ENCODE assay signal across 9 cellular contexts in genomic region chr20:57596998-57597939, GRCh38. TPM values are rescaled to one million over a fixed set of nuclear protein-coding genes. Genes with fewer than 3 reads are reported as not detected.
DNase-seq lines count a peak whose midpoint lies in the region; ATAC-seq and TF ChIP-seq lines count a peak whose summit lies in the region.
"Had no signal": no experiment of that assay in that cellular context is flagged by ENCODE, and none has a peak within 500 bp of the region (broad histone marks: within the 10 kb centered on the region; RNA-seq: fewer than 3 reads in every experiment).

No MANE protein-coding gene starts in this region.

- BruUV-seq in Panc1 (replicated peaks; lab: Mats Ljungman, UMichigan) = no TSS peak

- peak; percentile 93 for TF ChIP-seq CTCF in GM10248 (IDR thresholded peaks at IDR 0.05; ENCODE audit: control extremely low read depth, extremely low read depth, low read depth, missing control alignments)
- TF ChIP-seq CTCF in Panc1 (IDR thresholded peaks at IDR 0.05) = peak; percentile 97
- TF ChIP-seq CTCF in fibroblast of the aortic adventitia (IDR thresholded peaks at IDR 0.05; ENCODE audit: insufficient read depth, low read length) = peak; percentile 72
- peak; percentile 68 to 97 (median 88) for TF ChIP-seq CTCF in thyroid gland (IDR thresholded peaks at IDR 0.05)

- H3K4me1 ChIP-seq in Panc1 (ENCODE audit: control insufficient read depth, insufficient read depth, low read length) (no peaks in the 10 kb centered on the region; the same call in 1 of the 2 replicates), thyroid gland (peaks cover 2 to 7% of the 10 kb centered on the region in 2 donors)

- no peaks in the 10 kb centered on the region for H3K9me3 ChIP-seq in Panc1 (ENCODE audit: control insufficient read depth, insufficient read depth, low read depth, low read length)
- H3K9me3 ChIP-seq in thyroid gland = no peaks in the 10 kb centered on the region

- H3K36me3 ChIP-seq in Panc1 (ENCODE audit: control insufficient read depth, insufficient read depth, low read length) (no peaks in the 10 kb centered on the region), thyroid gland (no peaks in the 10 kb centered on the region)

- H3K27me3 ChIP-seq in Panc1 (ENCODE audit: control insufficient read depth, insufficient read depth, low read length) (no peaks in the 10 kb centered on the region), thyroid gland (no peaks in the 10 kb centered on the region)

- intact Hi-C loops in Panc1 (cut with micrococcal nuclease; ENCODE audit: unreplicated experiment) (loop anchor here (1.0 kb wide), 1 partner anchor 613 kb away; no protein-coding TSS in a partner anchor), thyroid gland (cut with DNase I) (loop anchor here (5.0 to 10.0 kb wide), 2 partner anchors 212 to 615 kb away; no protein-coding TSS in a partner anchor)

- CTCF ChIA-PET in GM10248 (lab: Yijun Ruan, JAX) = interaction anchor here (0.7 to 10.8 kb wide), 23 partner anchors 9 to 894 kb away, joined by 3 to 87 read pairs (median 5); no protein-coding TSS in a partner anchor
- CTCF ChIA-PET in Panc1 (lab: Charles Lee) = interaction anchor here (1.5 kb wide), 1 partner anchor 99 kb away, joined by 6 read pairs; no protein-coding TSS in a partner anchor

- H3K4me3 ChIP-seq in Panc1 (ENCODE audit: low read depth in 2 of 2, low read length in 2 of 2) (peak overlapping the region in 1 of 2 experiments; percentile 36; a peak in 3 of 4 replicates), fibroblast of the aortic adventitia (ENCODE audit: low read depth, low read length) (no peak overlapping the region), thyroid gland (replicated peaks in 1 of 3) (no peak overlapping the region)

- no peak for TF ChIP-seq POLR2A in thyroid gland (IDR thresholded peaks at IDR 0.05)

- 37 to 63% methylated on average over 12 to 23 of the region's 39 CpGs for WGBS in thyroid gland, 2 donors

- H3K27ac ChIP-seq in Panc1 (ENCODE audit: low read length) (no peak overlapping the region), thyroid gland (no peak overlapping the region)

- peak; percentile 65 for ATAC-seq in HG03097 (IDR thresholded peaks at IDR 0.05; ENCODE audit: low FRiP score, unreplicated experiment)
- ATAC-seq in Panc1 = peak; percentile 87
- ATAC-seq in GM18517 (IDR thresholded peaks at IDR 0.05; ENCODE audit: unreplicated experiment) = no peak

- POLR2A ChIA-PET in GM10248 (lab: Yijun Ruan, JAX) (no interaction called here), Panc1 (lab: Charles Lee) (no interaction called here)

- in situ Hi-C loops in Panc1 (cut with HindIII; ENCODE audit: low pct_unique_long_range_greater_than_20kb, low sequenced_read_pairs) = no loop called here

- DNase-seq in GM10248 (ENCODE audit: extremely low spot score) (peak; percentile 90), Panc1 (ENCODE audit: low read depth, low spot score) (no peak), fibroblast of the aortic adventitia (ENCODE audit: low read depth) (peak; percentile 30), nucleus accumbens (lab: John Stamatoyannopoulos, UW) (peak in 40 of 56 donors; percentile 7 to 79 (median 36)), thyroid gland (peak; percentile 63 to 68)
- peak; percentile 56 to 63 for DNase-seq in activated T-helper 1 cell treated with anti-CD3 and anti-CD28 coated beads, Interleukin-2, amount 50 U/mL, for 16 hours (ENCODE audit: low read depth in 1 of 2, low spot score in 1 of 2)

RNA-seq across cellular contexts. Expression of gene ZBP1, which starts 23.0 kb away (rescaled TPM):
- total RNA-seq in Panc1 (2021; ENCODE audit: unreplicated experiment) = not detected
- not detected for polyA plus RNA-seq in Panc1 (2012; ENCODE audit: insufficient read length)
- total RNA-seq in fibroblast of the aortic adventitia (ENCODE audit: low replicate concordance) = not detected in 2 replicates
- total RNA-seq in thyroid gland = 1 to 10 TPM in 1 of 4 donors, under 1 TPM in 2, not detected in 1; 0.33 to 1.5 (median 0.34) TPM
- total RNA-seq: glomerular endothelial cell had no signal

RNA-seq across cellular contexts. Expression of gene PCK1, which starts 36.4 kb away (rescaled TPM):
- 0.21 TPM for total RNA-seq in Panc1 (2021; ENCODE audit: unreplicated experiment)
- polyA plus RNA-seq in Panc1 (2012; ENCODE audit: insufficient read length) = not detected
- total RNA-seq in fibroblast of the aortic adventitia (ENCODE audit: low replicate concordance) = not detected in 2 replicates
- total RNA-seq in thyroid gland = 1 to 10 TPM in 3 of 4 donors, under 1 TPM in 1; 0.56 to 3.4 (median 2.2) TPM
- total RNA-seq: glomerular endothelial cell had no signal
